Comparison of ENCODE assay signal across 8 cellular contexts in genomic region chr2:188524519-188525113, GRCh38.
A peak's percentile ranks its signal among the peaks of the same experiment; 100 is the strongest.
DNase-seq lines count a peak whose midpoint lies in the region; ATAC-seq, FAIRE-seq and TF ChIP-seq lines count a peak whose summit lies in the region.

No MANE protein-coding gene starts in this region.

- in situ Hi-C loops in K562 (cut with MboI), result loop anchor here (25.0 kb wide), 1 partner anchor 937 kb away; no protein-coding TSS in a partner anchor

- H3K4me1 ChIP-seq in K562 (replicated peaks in 1 of 2; ENCODE audit: control insufficient read depth in 2 of 2, insufficient read depth in 2 of 2, low read length in 2 of 2) (no peaks in the 10 kb centered on the region), testis (peaks cover 5% of the 10 kb centered on the region)

- TF ChIP-seq CTCF in K562 (IDR thresholded peaks at IDR 0.05 in 2 of 3, conservative IDR thresholded peaks at IDR 0.05 in 1 of 3; ENCODE audit: insufficient read depth in 2 of 3, low read depth in 1 of 3, low read length in 3 of 3) (peak; percentile 33 to 66 (median 34); a peak in 5 of 6 replicates), testis (IDR thresholded peaks at IDR 0.05) (peak; percentile 42 to 84 (median 69))

- H3K9ac ChIP-seq in K562 (ENCODE audit: insufficient read depth in 1 of 2, low read depth in 2 of 2, low read length in 2 of 2), result no peak overlapping the region

- no peaks in the 10 kb centered on the region; the same call in 1 of the 2 replicates for H3K9me3 ChIP-seq in K562 (replicated peaks; ENCODE audit: control insufficient read depth, insufficient read depth, low read depth, low read length)
- no peaks in the 10 kb centered on the region for H3K9me3 ChIP-seq in testis

- H3K79me2 ChIP-seq in K562 (ENCODE audit: control insufficient read depth, insufficient read depth, low read length), result no peaks in the 10 kb centered on the region

- ATAC-seq in GM18858 (IDR thresholded peaks at IDR 0.05; ENCODE audit: unreplicated experiment), result peak; percentile 86
- peak; percentile 88 for ATAC-seq in HG03159 (IDR thresholded peaks at IDR 0.05; ENCODE audit: unreplicated experiment)
- peak; percentile 63; the same call in 1 of the 3 replicates for ATAC-seq in K562

- H3K27me3 ChIP-seq in K562 (ENCODE audit: control insufficient read depth in 2 of 2, insufficient read depth in 2 of 2, low read length in 2 of 2) (no peaks in the 10 kb centered on the region), testis (no peaks in the 10 kb centered on the region)

- BruUV-seq in K562 (replicated peaks; lab: Mats Ljungman, UMichigan), result no TSS peak

- DNase-seq in COR-L47 (lab: John Stamatoyannopoulos, UW), result peak; percentile 41
- DNase-seq in NCI-H526 treated with DMSO at 0.1 percent for 48 hours (lab: John Stamatoyannopoulos, UW), result peak; percentile 49
- peak; percentile 13 to 46 (median 16) for DNase-seq in K562 (ENCODE audit: extremely low read depth in 1 of 4, low spot score in 3 of 4)
- DNase-seq in kidney glomerular epithelial cell (lab: John Stamatoyannopoulos, UW), result peak; percentile 61
- DNase-seq in testis, result peak; percentile 28
- no peak for DNase-seq in ureter (ENCODE audit: low spot score)

- CTCF ChIA-PET in K562 (lab: Yijun Ruan, JAX; ENCODE audit: low intra/inter-chr PET ratio), result interaction anchor here (0.7 to 1.7 kb wide), 2 partner anchors 763 to 1137 kb away, joined by 3 to 5 read pairs; partner anchors contain the start of gene ASNSD1

- H4K20me1 ChIP-seq in K562 (replicated peaks; ENCODE audit: control insufficient read depth, insufficient read depth, low read length), result no peaks in the 10 kb centered on the region

- H3K27ac ChIP-seq in K562 (ENCODE audit: extremely low read depth, low read depth, low read length) (no peak overlapping the region), testis (no peak overlapping the region)

- POLR2A ChIA-PET in K562 (lab: Yijun Ruan, JAX), result no interaction called here

- no peak for TF ChIP-seq POLR2A in K562 (conservative IDR thresholded peaks at IDR 0.05)
- no peak for TF ChIP-seq POLR2A in testis (IDR thresholded peaks at IDR 0.05)

- no peak overlapping the region for H2AFZ ChIP-seq in K562 (ENCODE audit: low read depth, low read length)

- no peak overlapping the region for H3K4me2 ChIP-seq in K562 (ENCODE audit: insufficient read depth, low read length)

- no peak for FAIRE-seq in K562 (lab: Jason Lieb, UNC)

- TF ChIP-seq EP300 in K562 (IDR thresholded peaks at IDR 0.05; ENCODE audit: low read length), result no peak

- TF ChIP-seq RAD21 in K562 (CRISPR knock-in tag; conservative IDR thresholded peaks at IDR 0.05 in 1 of 2, IDR thresholded peaks at IDR 0.05 in 1 of 2), result peak; percentile 28 to 55; a peak in 2 of 4 replicates

- H3K9me1 ChIP-seq in K562 (ENCODE audit: control insufficient read depth, insufficient read depth, low read length), result no peaks in the 10 kb centered on the region

- intact Hi-C loops in K562 (cut with micrococcal nuclease) (loop anchor here (2.0 to 10.0 kb wide), 5 partner anchors 450 to 888 kb away; partner anchors contain the start of gene COL3A1), testis (cut with DNase I; ENCODE audit: low total_unique reads) (no loop called here)

- H3K36me3 ChIP-seq in K562 (ENCODE audit: control insufficient read depth, insufficient read depth, low read length) (no peaks in the 10 kb centered on the region), testis (ENCODE audit: low read depth, missing control alignments) (no peaks in the 10 kb centered on the region)

- H3K4me3 ChIP-seq in K562 (no peak overlapping the region), testis (no peak overlapping the region)

- WGBS in K562 (ENCODE audit: insufficient coverage, low coverage, missing lambda C conversion rate), result 9% methylated on average over 2 of the region's 2 CpGs
- 16 to 34% methylated on average over 2 of the region's 2 CpGs for WGBS in testis, 2 donors

TF ChIP-seq in K562, 482 proteins besides CTCF, POLR2A, EP300 and RAD21:
- TF ChIP-seq HOMEZ (CRISPR knock-in tag; IDR thresholded peaks at IDR 0.05), result no peak
- TF ChIP-seq PCBP1 (IDR thresholded peaks at IDR 0.05; ENCODE audit: low read depth, low read length, poor library complexity, severe bottlenecking), result no peak
- no peak for TF ChIP-seq JUND (IDR thresholded peaks at IDR 0.05; ENCODE audit: borderline replicate concordance, low read depth, low read length)
- TF ChIP-seq JUND (tag; IDR thresholded peaks at IDR 0.05; ENCODE audit: borderline replicate concordance, low read depth, low read length), result no peak
- no peak for TF ChIP-seq DIDO1 (tag; IDR thresholded peaks at IDR 0.05; ENCODE audit: low read depth)
- no peak for TF ChIP-seq NEUROD1 (IDR thresholded peaks at IDR 0.05; ENCODE audit: borderline replicate concordance, low read depth, low read length, partially characterized antibody)
- no peak for TF ChIP-seq NR2C2 (CRISPR knock-in tag; IDR thresholded peaks at IDR 0.05)
- TF ChIP-seq NR2C2 (tag; IDR thresholded peaks at IDR 0.05), result no peak
- TF ChIP-seq HDAC6 (IDR thresholded peaks at IDR 0.05; ENCODE audit: low read depth, low read length), result no peak
- no peak for TF ChIP-seq ZKSCAN1 (IDR thresholded peaks at IDR 0.05; ENCODE audit: low read depth, low read length)
- TF ChIP-seq NFIX (CRISPR knock-in tag; IDR thresholded peaks at IDR 0.05; ENCODE audit: low read depth), result no peak
- no peak for TF ChIP-seq TAF7 (tag; IDR thresholded peaks at IDR 0.05)
- no peak for TF ChIP-seq ZNF224 (CRISPR knock-in tag; IDR thresholded peaks at IDR 0.05)
- TF ChIP-seq THRA (IDR thresholded peaks at IDR 0.05), result no peak
- no peak for TF ChIP-seq NFE2 (IDR thresholded peaks at IDR 0.05; ENCODE audit: low read depth)
- no peak for TF ChIP-seq ZBTB43 (CRISPR knock-in tag; IDR thresholded peaks at IDR 0.05)
- no peak for TF ChIP-seq GTF3C2 (IDR thresholded peaks at IDR 0.05; ENCODE audit: borderline replicate concordance, extremely low read depth, insufficient read length)
TF ChIP-seq in K562: peak in this region for 0.
